In genomic region chr12:52082988-52083637, GRCh38 we compare ENCODE assay signal across 8 cellular contexts. TPM values are rescaled to one million over a fixed set of nuclear protein-coding genes. Genes with fewer than 3 reads are reported as not detected.
A peak's percentile ranks its signal among the peaks of the same experiment; 100 is the strongest.
DNase-seq lines count a peak whose midpoint lies in the region; ATAC-seq and TF ChIP-seq lines count a peak whose summit lies in the region.

No MANE protein-coding gene starts in this region.

- H3K27ac Mint-ChIP-seq in CD8-positive, alpha-beta T cell: no peak overlapping the region

- peaks cover 22% of the 10 kb centered on the region for H4K20me1 ChIP-seq in osteoblast (ENCODE audit: insufficient read depth, low read length)

- WGBS in tibial nerve, 2 donors: 19 to 26% methylated on average over 9 to 11 of the region's 11 CpGs

- intact Hi-C loops in CD8-positive, alpha-beta T cell (cut with DNase I, micrococcal nuclease): loop anchor here (1.0 to 10.0 kb wide), 6 partner anchors 13 to 158 kb away; partner anchors contain the start of gene NR4A1 (in 1 of the 2)

- POLR2A ChIA-PET in CD8-positive, alpha-beta T cell (lab: Charles Lee): interaction anchor here (4.2 kb wide), 1 partner anchor 57 kb away, joined by 18 read pairs; no protein-coding TSS in a partner anchor

- no peak overlapping the region for H2AFZ ChIP-seq in osteoblast (ENCODE audit: low read length)

- H3K27me3 ChIP-seq in CD8-positive, alpha-beta T cell (ENCODE audit: insufficient read depth, low read length): no peaks in the 10 kb centered on the region
- H3K27me3 ChIP-seq in osteoblast (ENCODE audit: insufficient read depth, low read length) (peaks cover under 1% of the 10 kb centered on the region), tibial nerve (no peaks in the 10 kb centered on the region)

- peak; percentile 42 to 81 (median 66) for DNase-seq in CD8-positive, alpha-beta T cell
- DNase-seq in OCI-M1 (lab: John Stamatoyannopoulos, UW) (peak; percentile 72), activated T-helper 1 cell treated with Interleukin-2 at 50 U/mL for 16 hours (ENCODE audit: low read depth) (peak; percentile 51), fibroblast of mammary gland (ENCODE audit: low read depth) (peak; percentile 64), osteoblast (ENCODE audit: insufficient read length, low spot score, missing footprints) (peak; percentile 98), tibial nerve (ENCODE audit: low spot score in 2 of 2) (peak in 1 of 2 donors; percentile 60)

- peaks cover 4% of the 10 kb centered on the region for H3K27me3 Mint-ChIP-seq in CD8-positive, alpha-beta T cell (ENCODE audit: low read depth)

- H3K4me1 Mint-ChIP-seq in CD8-positive, alpha-beta T cell (ENCODE audit: low read depth): peaks cover 10% of the 10 kb centered on the region

- H3K36me3 ChIP-seq in CD8-positive, alpha-beta T cell (ENCODE audit: insufficient read depth, low read length): peaks cover 9% of the 10 kb centered on the region
- H3K36me3 ChIP-seq in osteoblast (ENCODE audit: insufficient read depth, low read length) (peaks cover 11% of the 10 kb centered on the region), tibial nerve (peaks cover 0 to 23% (median 0%) of the 10 kb centered on the region in 3 donors)

- no peak overlapping the region for H3K4me3 ChIP-seq in CD8-positive, alpha-beta T cell (ENCODE audit: low read depth, low read length)
- no peak overlapping the region for H3K4me3 ChIP-seq in fibroblast of mammary gland (ENCODE audit: control insufficient read depth, low read depth, low read length)
- H3K4me3 ChIP-seq in osteoblast (ENCODE audit: insufficient read depth, low read length): peak overlapping the region; percentile 32
- H3K4me3 ChIP-seq in tibial nerve: no peak overlapping the region

- no peaks in the 10 kb centered on the region for H3K9me3 ChIP-seq in CD8-positive, alpha-beta T cell (ENCODE audit: low read length)
- H3K9me3 ChIP-seq in osteoblast (ENCODE audit: low read depth, low read length) (no peaks in the 10 kb centered on the region), tibial nerve (no peaks in the 10 kb centered on the region)

- peak in 1 of 2 donors; percentile 51 for TF ChIP-seq EP300 in tibial nerve (IDR thresholded peaks at IDR 0.05)

- H3K4me1 ChIP-seq in CD8-positive, alpha-beta T cell (ENCODE audit: insufficient read depth, low read length): peaks cover 14% of the 10 kb centered on the region
- peaks cover 25% of the 10 kb centered on the region for H3K4me1 ChIP-seq in osteoblast (ENCODE audit: insufficient read depth, low read length)
- H3K4me1 ChIP-seq in tibial nerve: peaks cover 0 to 52% (median 32%) of the 10 kb centered on the region in 4 donors

- CTCF ChIA-PET in CD8-positive, alpha-beta T cell (lab: Charles Lee): interaction anchor here (0.8 to 34.0 kb wide), 18 partner anchors 11 to 259 kb away, joined by 3 to 896 read pairs (median 5); partner anchors contain the start of genes ATG101 and TAMALIN

- H3K4me3 Mint-ChIP-seq in CD8-positive, alpha-beta T cell: no peak overlapping the region

- peak; percentile 90 for ATAC-seq in CD8-positive, alpha-beta T cell
- ATAC-seq in HG03280 (IDR thresholded peaks at IDR 0.05; ENCODE audit: unreplicated experiment) (peak; percentile 47), GM21528 (IDR thresholded peaks at IDR 0.05; ENCODE audit: low FRiP score, unreplicated experiment) (no peak)

- H3K36me3 Mint-ChIP-seq in CD8-positive, alpha-beta T cell: peaks cover 10% of the 10 kb centered on the region

- peak overlapping the region; percentile 69 for H3K4me2 ChIP-seq in osteoblast (ENCODE audit: insufficient read depth, low read length)

- peak in 1 of 2 donors; percentile 8 for TF ChIP-seq POLR2A in tibial nerve (IDR thresholded peaks at IDR 0.05)

- no peaks in the 10 kb centered on the region for H3K9me3 Mint-ChIP-seq in CD8-positive, alpha-beta T cell

- peak; percentile 98 for TF ChIP-seq CTCF in CD8-positive, alpha-beta T cell (IDR thresholded peaks at IDR 0.05)
- TF ChIP-seq CTCF in fibroblast of mammary gland (conservative IDR thresholded peaks at IDR 0.05; ENCODE audit: control insufficient read depth, insufficient read depth, low read depth, low read length) (peak; percentile 90), osteoblast (IDR thresholded peaks at IDR 0.05; ENCODE audit: extremely low read depth, low read depth, low read length) (peak; percentile 99), tibial nerve (IDR thresholded peaks at IDR 0.05) (peak; percentile 96 to 98 (median 97))

- no peak overlapping the region for H3K27ac ChIP-seq in CD8-positive, alpha-beta T cell (ENCODE audit: low read depth, low read length)
- H3K27ac ChIP-seq in osteoblast (ENCODE audit: low read depth, low read length): peak overlapping the region; percentile 57
- H3K27ac ChIP-seq in tibial nerve: peak overlapping the region; percentile 80 to 93 (median 86)

- peaks cover 11% of the 10 kb centered on the region for H3K79me2 ChIP-seq in osteoblast (ENCODE audit: insufficient read depth, low read length)

RNA-seq across cellular contexts. Expression of gene SMIM41, which starts 3.6 kb away (rescaled TPM):
- total RNA-seq in CD8-positive, alpha-beta T cell: under 1 TPM in 1 of 2 experiments, not detected in 1; 0.22 TPM
- total RNA-seq in osteoblast: under 0.01 TPM in 1 of 2 replicates, not detected in the other
- 10 to 100 TPM; 16.5 to 78.7 (median 39.3) TPM for total RNA-seq in tibial nerve

RNA-seq across cellular contexts. Expression of gene ATG101, which starts 13.3 kb away (rescaled TPM):
- 10 to 100 TPM; 19.1 to 19.3 TPM for total RNA-seq in CD8-positive, alpha-beta T cell
- total RNA-seq in osteoblast: 49.5 and 64.4 TPM in 2 replicates
- total RNA-seq in tibial nerve: 10 to 100 TPM; 32.6 to 49.6 (median 37.5) TPM

RNA-seq across cellular contexts. Expression of gene NR4A1, which starts 31.9 kb away (rescaled TPM):
- 10 to 100 TPM; 59.7 to 60.0 TPM for total RNA-seq in CD8-positive, alpha-beta T cell
- total RNA-seq in osteoblast: 3.3 and 3.5 TPM in 2 replicates
- total RNA-seq in tibial nerve: 1,000 to 10,000 TPM in 1 of 4 donors, 100 to 1,000 TPM in 3; 390 to 1,252 (median 718) TPM

Comparison
In these comparisons a context has a peak if more than half of its experiments do, and no peak if none do; other contexts are left out.
1. RNA of gene SMIM41, which starts 3.6 kb away (total RNA-seq): 16.5 to 78.7 TPM in tibial nerve; 0.22 TPM in CD8-positive, alpha-beta T cell and under 0.01 TPM in osteoblast; every median in the first group is over 10 times any median in the second.
2. RNA of gene NR4A1, which starts 31.9 kb away (total RNA-seq): 390 to 1,252 TPM in tibial nerve and 59.7 to 60.0 TPM in CD8-positive, alpha-beta T cell; 3.3 to 3.5 TPM in osteoblast; every median in the first group is over 10 times any median in the second.
3. Peak in every context shown above with its lines, with median percentiles within 50 percentile points of each other: CTCF ChIP-seq.